15 cellular contexts compared by ENCODE assay signal in the genomic region with DNA sequence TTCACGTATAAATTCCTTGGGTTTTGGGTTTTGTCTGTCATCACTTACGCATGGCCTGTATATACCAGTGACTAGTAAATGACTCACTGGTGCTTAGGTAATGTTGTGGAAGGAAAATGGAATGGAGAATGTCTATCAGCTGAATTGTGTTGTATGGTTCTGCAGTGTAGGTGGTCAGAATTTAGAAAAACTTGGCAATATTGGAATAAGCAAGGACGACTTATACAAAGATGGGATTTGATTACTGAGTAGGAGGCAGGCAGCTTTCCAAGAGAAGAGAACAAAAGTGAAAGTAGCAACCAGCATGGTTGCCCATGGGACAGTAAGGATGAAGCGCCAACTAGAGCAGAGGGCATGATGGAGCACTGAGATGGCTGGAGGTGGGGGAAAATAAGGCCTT.
DNase-seq lines count a peak whose midpoint lies in the region; FAIRE-seq and TF ChIP-seq lines count a peak whose summit lies in the region.
"Had no signal": no experiment of that assay in that cellular context is flagged by ENCODE, and none has a peak within 500 bp of the region (broad histone marks: within the 10 kb centered on the region; RNA-seq: fewer than 3 reads in every experiment).

No MANE protein-coding gene starts in this region.

- peak; percentile 63 for FAIRE-seq in astrocyte (lab: Jason Lieb, UNC)
- FAIRE-seq: H1, kidney had no signal

- H3K9me3 ChIP-seq in astrocyte (ENCODE audit: insufficient read depth, low read depth, low read length): no peaks in the 10 kb centered on the region
- H3K9me3 ChIP-seq: Peyer's patch had no signal

- no peak for TF ChIP-seq CTCF in astrocyte (IDR thresholded peaks at IDR 0.05; ENCODE audit: insufficient read depth, low read depth, low read length)
- TF ChIP-seq CTCF in GM20000 (IDR thresholded peaks at IDR 0.05; ENCODE audit: extremely low read depth, missing control alignments): no peak

- H3K27ac ChIP-seq in astrocyte (ENCODE audit: low read depth, low read length): peak overlapping the region; percentile 71
- H3K27ac ChIP-seq: cardiac muscle cell, neural progenitor cell, Peyer's patch had no signal

- no peaks in the 10 kb centered on the region for H3K27me3 ChIP-seq in astrocyte (ENCODE audit: insufficient read depth, low read length)
- H3K27me3 ChIP-seq: cardiac muscle cell, neural progenitor cell, Peyer's patch had no signal

- no peaks in the 10 kb centered on the region for H3K36me3 Mint-ChIP-seq in astrocyte (ENCODE audit: low read depth, unreplicated experiment)
- H3K36me3 Mint-ChIP-seq in activated T-cell treated with anti-CD3 and anti-CD28 coated beads, Interleukin-2, amount 50 U/mL, for 24 hours (ENCODE audit: low read depth): no peaks in the 10 kb centered on the region
- H3K36me3 Mint-ChIP-seq: neural progenitor cell had no signal

- H3K4me1 ChIP-seq in astrocyte (ENCODE audit: insufficient read depth, low read length): peaks cover 4% of the 10 kb centered on the region
- H3K4me1 ChIP-seq: Peyer's patch had no signal

- H3K4me1 Mint-ChIP-seq in astrocyte (ENCODE audit: low read depth, unreplicated experiment): peaks cover 13% of the 10 kb centered on the region
- H3K4me1 Mint-ChIP-seq in activated T-cell treated with anti-CD3 and anti-CD28 coated beads, Interleukin-2, amount 50 U/mL, for 24 hours (ENCODE audit: low read depth): peaks cover 3% of the 10 kb centered on the region
- H3K4me1 Mint-ChIP-seq: neural progenitor cell had no signal

- peak overlapping the region; percentile 15 for H3K27ac Mint-ChIP-seq in astrocyte (ENCODE audit: unreplicated experiment)
- no peak overlapping the region for H3K27ac Mint-ChIP-seq in activated T-cell treated with anti-CD3 and anti-CD28 coated beads, Interleukin-2, amount 50 U/mL, for 24 hours
- H3K27ac Mint-ChIP-seq: neural progenitor cell had no signal

- peak overlapping the region; percentile 40 for H3K9ac ChIP-seq in astrocyte (ENCODE audit: low read length)
- H3K9ac ChIP-seq: neural progenitor cell had no signal

- DNase-seq in AG08395 (ENCODE audit: low spot score): peak; percentile 70
- peak; percentile 81 for DNase-seq in HS-5 (ENCODE audit: low read depth)
- peak; percentile 93 for DNase-seq in astrocyte (ENCODE audit: low read depth)
- peak; percentile 75 for DNase-seq in iris pigment epithelial cell (ENCODE audit: low read depth)
- no peak for DNase-seq in DMS79 treated with DMSO at 0.1 percent for 48 hours (lab: John Stamatoyannopoulos, UW)
- no peak for DNase-seq in COLO668 (lab: John Stamatoyannopoulos, UW; ENCODE audit: unreplicated experiment)
- DNase-seq in GM20000 (ENCODE audit: low spot score): no peak
- no peak for DNase-seq in activated T-cell treated with anti-CD3 and anti-CD28 coated beads, Interleukin-2, amount 50 U/mL, for 24 hours
- DNase-seq: C1 segment of cervical spinal cord, KG1, kidney, Peyer's patch had no signal

- no peaks in the 10 kb centered on the region for H3K27me3 Mint-ChIP-seq in astrocyte (ENCODE audit: low read depth, unreplicated experiment)
- H3K27me3 Mint-ChIP-seq in activated T-cell treated with anti-CD3 and anti-CD28 coated beads, Interleukin-2, amount 50 U/mL, for 24 hours: no peaks in the 10 kb centered on the region

- no peaks in the 10 kb centered on the region for H3K9me3 Mint-ChIP-seq in astrocyte (ENCODE audit: unreplicated experiment)
- H3K9me3 Mint-ChIP-seq in activated T-cell treated with anti-CD3 and anti-CD28 coated beads, Interleukin-2, amount 50 U/mL, for 24 hours: no peaks in the 10 kb centered on the region
- H3K9me3 Mint-ChIP-seq: neural progenitor cell had no signal

- H3K36me3 ChIP-seq in astrocyte (ENCODE audit: insufficient read depth, low read length): no peaks in the 10 kb centered on the region
- H3K36me3 ChIP-seq: cardiac muscle cell, neural progenitor cell, Peyer's patch had no signal

- no peaks in the 10 kb centered on the region for H3K79me2 ChIP-seq in astrocyte (ENCODE audit: insufficient read depth, low read length)

- H4K20me1 ChIP-seq in astrocyte (ENCODE audit: insufficient read depth, low read length): no peaks in the 10 kb centered on the region

- H2AFZ ChIP-seq in astrocyte (ENCODE audit: low read depth, low read length): peak overlapping the region; percentile 62
- H2AFZ ChIP-seq: neural progenitor cell had no signal

- peak overlapping the region; percentile 27 for H3K4me3 ChIP-seq in astrocyte (ENCODE audit: insufficient read depth, low read depth, low read length)
- H3K4me3 ChIP-seq: cardiac muscle cell, neural progenitor cell, Peyer's patch had no signal

- no peak overlapping the region for H3K4me3 Mint-ChIP-seq in astrocyte (ENCODE audit: unreplicated experiment)
- no peak overlapping the region for H3K4me3 Mint-ChIP-seq in activated T-cell treated with anti-CD3 and anti-CD28 coated beads, Interleukin-2, amount 50 U/mL, for 24 hours
- H3K4me3 Mint-ChIP-seq: neural progenitor cell had no signal

- peak overlapping the region; percentile 79 for H3K4me2 ChIP-seq in astrocyte (ENCODE audit: low read length)
- H3K4me2 ChIP-seq: neural progenitor cell had no signal

Comparison
In these comparisons a context has a peak if more than half of its experiments do, and no peak if none do; other contexts are left out.
1. DNase-seq: peak in AG08395 (single experiment), HS-5 (single experiment), astrocyte (single experiment) and iris pigment epithelial cell (single experiment); none in DMS79 treated with DMSO at 0.1 percent for 48 hours (single experiment), COLO668 (single experiment), GM20000 (single experiment) and activated T-cell treated with anti-CD3 and anti-CD28 coated beads, Interleukin-2, amount 50 U/mL, for 24 hours (single experiment).